Comparison of ENCODE assay signal across 9 cellular contexts in the genomic region with DNA sequence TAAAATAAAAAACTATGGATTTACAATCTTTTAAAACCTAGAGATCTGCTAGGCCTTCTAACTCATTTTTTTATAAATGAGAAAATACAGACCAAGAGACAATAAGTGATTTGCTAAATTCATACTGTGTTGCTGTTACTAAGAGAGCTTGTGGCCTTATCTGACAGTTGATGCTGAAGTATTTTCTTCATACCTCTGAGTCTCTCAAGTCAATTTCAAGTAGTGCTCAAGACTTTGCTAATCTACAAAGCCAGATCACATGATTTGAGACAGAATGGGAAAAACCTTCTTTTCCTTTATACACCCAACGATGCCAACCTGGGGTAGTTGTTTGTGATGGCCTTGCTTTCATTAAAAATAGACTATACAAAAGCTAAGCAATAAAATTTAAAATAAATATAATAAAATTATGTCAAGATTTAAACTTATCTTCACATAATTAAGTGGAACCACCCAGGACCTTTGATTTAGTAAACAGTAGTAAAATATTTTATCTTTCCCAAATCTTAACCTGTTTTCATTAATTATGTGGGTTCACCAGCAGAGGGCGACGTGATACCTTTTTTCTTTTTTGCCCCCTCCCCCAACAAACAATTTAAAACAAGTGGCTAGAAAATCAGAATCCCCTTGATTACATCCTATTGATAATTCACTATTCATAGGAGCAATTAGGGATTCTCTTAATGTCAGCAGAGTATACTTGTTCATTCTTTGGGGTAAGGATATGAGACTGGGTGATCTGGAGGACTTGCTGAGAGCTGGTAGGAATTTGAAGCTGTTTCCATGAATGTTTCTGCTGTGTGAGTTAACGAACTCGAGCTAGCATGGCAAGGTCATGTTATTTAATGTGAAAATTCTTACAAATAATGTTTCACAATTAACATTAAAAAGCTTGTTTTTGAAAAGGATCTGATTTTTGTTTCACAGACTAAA. TPM values are rescaled to one million over a fixed set of nuclear protein-coding genes. Genes with fewer than 3 reads are reported as not detected.
DNase-seq lines count a peak whose midpoint lies in the region; ATAC-seq, FAIRE-seq and TF ChIP-seq lines count a peak whose summit lies in the region.
"Had no signal": no experiment of that assay in that cellular context is flagged by ENCODE, and none has a peak within 500 bp of the region (broad histone marks: within the 10 kb centered on the region; RNA-seq: fewer than 3 reads in every experiment).

No MANE protein-coding gene starts in this region.

- no peak for TF ChIP-seq POLR2A in Peyer's patch (IDR thresholded peaks at IDR 0.05)

- intact Hi-C loops in left ventricle myocardium inferior (cut with micrococcal nuclease) = no loop called here

- FAIRE-seq in frontal cortex (lab: Jason Lieb, UNC) = peak; percentile 59

- ATAC-seq in HG03442 (IDR thresholded peaks at IDR 0.05; ENCODE audit: unreplicated experiment) (no peak), HG03378 (IDR thresholded peaks at IDR 0.05; ENCODE audit: unreplicated experiment) (no peak), GM18517 (IDR thresholded peaks at IDR 0.05; ENCODE audit: unreplicated experiment) (no peak)

- H3K4me3 ChIP-seq in left ventricle myocardium inferior (no peak overlapping the region), right atrium auricular region (no peak overlapping the region), Peyer's patch (no peak overlapping the region)

- no peak overlapping the region for H3K27ac ChIP-seq in left ventricle myocardium inferior (replicated peaks)
- H3K27ac ChIP-seq in right atrium auricular region = no peak overlapping the region
- H3K27ac ChIP-seq in Peyer's patch = no peak overlapping the region

- peaks cover 36% of the 10 kb centered on the region for H3K27me3 ChIP-seq in left ventricle myocardium inferior (ENCODE audit: low read depth)
- H3K27me3 ChIP-seq in right atrium auricular region = no peaks in the 10 kb centered on the region
- no peaks in the 10 kb centered on the region for H3K27me3 ChIP-seq in Peyer's patch

- peak; percentile 54 for TF ChIP-seq CTCF in left ventricle myocardium inferior (IDR thresholded peaks at IDR 0.05; ENCODE audit: borderline replicate concordance)
- TF ChIP-seq CTCF in right atrium auricular region (IDR thresholded peaks at IDR 0.05) = peak in 1 of 2 donors; percentile 60
- peak in 4 of 6 experiments; percentile 23 to 57 (median 56) for TF ChIP-seq CTCF in Peyer's patch (IDR thresholded peaks at IDR 0.05)

- H3K4me1 ChIP-seq in left ventricle myocardium inferior = no peaks in the 10 kb centered on the region
- no peaks in the 10 kb centered on the region for H3K4me1 ChIP-seq in right atrium auricular region
- H3K4me1 ChIP-seq in Peyer's patch = no peaks in the 10 kb centered on the region

- H3K36me3 ChIP-seq in left ventricle myocardium inferior (no peaks in the 10 kb centered on the region), right atrium auricular region (no peaks in the 10 kb centered on the region), Peyer's patch (no peaks in the 10 kb centered on the region)

- no peak for DNase-seq in left ventricle myocardium inferior
- no peak for DNase-seq in right atrium auricular region (ENCODE audit: low spot score)
- no peak for DNase-seq in Peyer's patch
- DNase-seq in frontal cortex (ENCODE audit: low spot score in 2 of 2) = no peak
- no peak for DNase-seq in NCI-H226
- DNase-seq: stimulated activated CD4-positive, alpha-beta T cell treated with anti-CD3 and anti-CD28 coated beads, Interleukin-4, amount 100 ng/mL, for 24 hours had no signal

- no peaks in the 10 kb centered on the region for H3K9me3 ChIP-seq in left ventricle myocardium inferior (replicated peaks)
- no peaks in the 10 kb centered on the region for H3K9me3 ChIP-seq in right atrium auricular region
- H3K9me3 ChIP-seq in Peyer's patch = no peaks in the 10 kb centered on the region

RNA-seq across cellular contexts. Expression of a gene that starts 49.6 kb away (rescaled TPM):
- not detected for total RNA-seq in left ventricle myocardium inferior
- total RNA-seq in right atrium auricular region = not detected
- total RNA-seq in Peyer's patch = under 1 TPM in 1 of 4 donors, not detected in 3; 0.13 TPM
- total RNA-seq in frontal cortex = 1.6 TPM
